In the genomic region with DNA sequence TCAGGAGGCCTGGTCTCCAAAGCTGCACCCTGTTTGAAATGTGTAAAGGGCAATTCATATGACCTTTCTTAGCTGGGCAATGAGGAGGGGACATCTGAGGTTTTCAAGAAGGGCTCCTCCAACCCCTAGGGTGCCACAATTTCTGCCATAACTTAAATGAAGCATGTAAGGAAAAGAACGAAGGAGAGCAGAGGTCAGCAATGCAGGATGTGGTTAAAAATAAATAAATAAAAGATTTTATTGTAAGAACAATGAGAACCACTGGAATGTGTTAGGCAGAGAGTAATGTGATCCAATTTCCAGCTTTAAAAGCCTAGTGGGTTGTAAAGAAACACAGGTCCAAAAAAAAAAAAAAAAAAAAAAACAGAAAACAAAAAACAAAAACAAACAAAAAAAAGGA, we compare ENCODE assay signal across 13 cellular contexts.
DNase-seq lines count a peak whose midpoint lies in the region; ATAC-seq and TF ChIP-seq lines count a peak whose summit lies in the region.
"Had no signal": no experiment of that assay in that cellular context is flagged by ENCODE, and none has a peak within 500 bp of the region (broad histone marks: within the 10 kb centered on the region; RNA-seq: fewer than 3 reads in every experiment).

No MANE protein-coding gene starts in this region.

- peaks cover 29% of the 10 kb centered on the region for H3K4me1 ChIP-seq in skeletal muscle satellite cell (ENCODE audit: control insufficient read depth, insufficient read depth, low read length)
- H3K4me1 ChIP-seq in heart right ventricle, result peaks cover 0 to 3% (median 0%) of the 10 kb centered on the region in 9 donors
- H3K4me1 ChIP-seq: colonic mucosa had no signal

- H3K27me3 ChIP-seq in skeletal muscle satellite cell (ENCODE audit: control insufficient read depth, insufficient read depth, low read length), result no peaks in the 10 kb centered on the region
- no peaks in the 10 kb centered on the region for H3K27me3 ChIP-seq in heart right ventricle
- H3K27me3 ChIP-seq: colonic mucosa had no signal

- H3K9me3 ChIP-seq in skeletal muscle satellite cell (replicated peaks; ENCODE audit: low read length) (no peaks in the 10 kb centered on the region), heart right ventricle (peaks cover 0 to 11% (median 0%) of the 10 kb centered on the region in 11 donors)
- H3K9me3 ChIP-seq: colonic mucosa had no signal

- H3K4me3 ChIP-seq in skeletal muscle satellite cell (ENCODE audit: low read length) (peak overlapping the region; percentile 47), heart right ventricle (no peak overlapping the region)
- H3K4me3 ChIP-seq: colonic mucosa had no signal

- 51 to 79% methylated on average over 1 of the region's 1 CpG for WGBS in heart right ventricle, 2 donors

- H3K9ac ChIP-seq in skeletal muscle satellite cell (ENCODE audit: low read depth, low read length), result peak overlapping the region; percentile 69

- TF ChIP-seq CTCF in heart right ventricle (IDR thresholded peaks at IDR 0.05), result no peak

- H3K36me3 ChIP-seq in skeletal muscle satellite cell (ENCODE audit: insufficient read depth, low read length) (no peaks in the 10 kb centered on the region), heart right ventricle (no peaks in the 10 kb centered on the region)
- H3K36me3 ChIP-seq: colonic mucosa had no signal

- H3K27ac ChIP-seq in heart right ventricle, result no peak overlapping the region
- H3K27ac ChIP-seq: colonic mucosa had no signal

- H3K4me2 ChIP-seq in skeletal muscle satellite cell (ENCODE audit: low read length), result peak overlapping the region; percentile 67

- intact Hi-C loops in heart right ventricle (cut with DNase I), result no loop called here

- ATAC-seq in heart right ventricle (no peak), HG02970 (IDR thresholded peaks at IDR 0.05; ENCODE audit: low FRiP score, unreplicated experiment) (no peak)

- DNase-seq in HCEC 1CT, result peak; percentile 94
- peak; percentile 89 for DNase-seq in SW480 (ENCODE audit: low spot score)
- DNase-seq in fibroblast of peridontal ligament (ENCODE audit: extremely low read depth), result peak; percentile 90
- DNase-seq in SK-N-DZ (ENCODE audit: low spot score), result no peak
- DNase-seq in heart right ventricle, result no peak
- no peak for DNase-seq in NCI-H1436 (lab: John Stamatoyannopoulos, UW)
- DNase-seq: activated CD4-positive, alpha-beta T cell treated with anti-CD3 and anti-CD28 coated beads for 1 hour; activated effector memory CD4-positive, alpha-beta T cell treated with anti-CD3 and anti-CD28 coated beads, Interleukin-2, amount 50 U/mL, for 16 hours; colonic mucosa; Kasumi-1; stimulated activated CD4-positive, alpha-beta T cell treated with anti-CD3 and anti-CD28 coated beads, Interleukin-12 subunit alpha, Interleukin-12 subunit beta, amount 100 ng/mL, for 4 hours had no signal

Comparison
In these comparisons a context has a peak if more than half of its experiments do, and no peak if none do; other contexts are left out.
1. DNase-seq: peak in HCEC 1CT (single experiment), SW480 (single experiment) and fibroblast of peridontal ligament (single experiment); none in SK-N-DZ (single experiment), heart right ventricle (0 of 2) and NCI-H1436 (single experiment).